8 cellular contexts compared by ENCODE assay signal in the genomic region with DNA sequence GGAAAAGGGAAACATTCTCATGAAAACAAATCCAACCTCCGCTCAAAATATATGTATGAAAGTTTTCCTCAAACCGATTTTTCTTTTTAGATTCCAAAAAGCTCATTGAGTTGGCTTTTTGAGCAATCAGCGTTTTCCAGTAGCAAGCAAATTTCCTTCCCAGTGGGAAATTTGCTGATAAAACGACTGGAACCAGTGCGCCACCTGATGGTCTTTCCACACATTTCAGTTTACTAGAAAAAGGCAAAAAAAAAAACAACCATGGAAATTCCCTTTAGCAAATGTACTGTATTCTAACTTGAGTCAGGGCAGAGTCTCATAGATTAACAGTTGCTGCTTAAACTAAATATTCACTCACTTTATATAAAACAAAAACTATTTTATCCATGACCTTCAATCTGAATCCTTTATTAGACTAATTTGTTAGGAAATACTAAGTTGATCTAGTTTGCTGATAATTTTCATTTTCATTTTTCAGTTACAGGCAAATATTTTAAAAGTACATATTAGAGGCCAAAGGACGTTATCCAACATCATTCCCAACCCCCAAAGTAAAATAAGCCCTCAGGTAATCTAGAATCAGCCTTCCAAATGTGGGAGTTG.
DNase-seq lines count a peak whose midpoint lies in the region; ATAC-seq and TF ChIP-seq lines count a peak whose summit lies in the region.

No MANE protein-coding gene starts in this region.

- peak; percentile 23 to 34 for DNase-seq in NCI-H446 (lab: John Stamatoyannopoulos, UW)
- no peak for DNase-seq in NCI-H446 treated with DMSO at 0.1 percent for 48 hours (lab: John Stamatoyannopoulos, UW)
- peak; percentile 16 for DNase-seq in NCI-H2029 (lab: John Stamatoyannopoulos, UW)
- peak; percentile 63 for DNase-seq in dermis blood vessel endothelial cell
- DNase-seq in neural crest cell (ENCODE audit: low read depth, low spot score), result peak; percentile 45
- DNase-seq in activated CD8-positive, alpha-beta memory T cell treated with anti-CD3 and anti-CD28 coated beads, Interleukin-2, amount 50 U/mL, for 48 hours, result no peak

- H3K4me1 Mint-ChIP-seq in neural crest cell, result no peaks in the 10 kb centered on the region

- no peak overlapping the region for H3K27ac Mint-ChIP-seq in neural crest cell (ENCODE audit: unreplicated experiment)

- H3K27me3 Mint-ChIP-seq in neural crest cell (ENCODE audit: low read depth), result peaks cover 80% of the 10 kb centered on the region

- no peaks in the 10 kb centered on the region for H3K9me3 Mint-ChIP-seq in neural crest cell

- H3K36me3 Mint-ChIP-seq in neural crest cell (ENCODE audit: low read depth), result no peaks in the 10 kb centered on the region

- no peak for ATAC-seq in HG03139 (IDR thresholded peaks at IDR 0.05; ENCODE audit: unreplicated experiment)
- no peak for ATAC-seq in GM21825 (IDR thresholded peaks at IDR 0.05; ENCODE audit: unreplicated experiment)

- peak; percentile 85 for TF ChIP-seq CTCF in neural crest cell (conservative IDR thresholded peaks at IDR 0.05)

- H3K4me3 Mint-ChIP-seq in neural crest cell, result no peak overlapping the region

Comparison
In these comparisons a context has a peak if more than half of its experiments do, and no peak if none do; other contexts are left out.
1. DNase-seq: peak in NCI-H446 (2 of 2), NCI-H2029 (single experiment), dermis blood vessel endothelial cell (single experiment) and neural crest cell (single experiment); none in NCI-H446 treated with DMSO at 0.1 percent for 48 hours (single experiment) and activated CD8-positive, alpha-beta memory T cell treated with anti-CD3 and anti-CD28 coated beads, Interleukin-2, amount 50 U/mL, for 48 hours (single experiment).